In the genomic region with DNA sequence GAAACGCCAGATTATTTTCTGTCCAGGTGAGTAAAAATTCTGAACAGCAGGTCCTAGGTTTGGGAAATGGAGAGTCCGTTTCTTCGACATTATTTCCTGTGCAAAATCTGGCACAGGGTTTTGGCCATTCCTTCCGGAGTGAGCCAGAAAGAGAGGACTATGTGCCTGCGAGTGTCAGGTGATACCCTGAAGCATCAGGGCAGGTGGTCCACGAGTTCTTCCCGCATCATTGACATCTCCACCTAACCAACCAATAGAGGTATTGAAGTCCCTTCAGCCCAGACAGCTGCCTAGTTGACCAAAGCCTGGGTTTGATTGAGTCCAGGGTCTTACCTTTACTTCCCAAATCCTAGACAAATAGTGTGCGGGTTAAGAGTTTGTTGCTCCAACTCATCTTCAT, we compare ENCODE assay signal across 1 cellular context.
TF ChIP-seq lines count a peak whose summit lies in the region.

No MANE protein-coding gene starts in this region.

TF ChIP-seq in GM23338, 12 proteins besides CTCF, POLR2A, EP300 and RAD21 (continued from another document):
- TF ChIP-seq ETS1 (IDR thresholded peaks at IDR 0.05) (no peak), EZH2 (IDR thresholded peaks at IDR 0.05; ENCODE audit: low read depth, unreplicated experiment) (no peak), EZH2phosphoT487 (IDR thresholded peaks at IDR 0.05; ENCODE audit: unreplicated experiment) (no peak), ZNF331 (CRISPR knock-in tag; IDR thresholded peaks at IDR 0.05; ENCODE audit: low read depth) (no peak), ZNF114 (CRISPR knock-in tag; IDR thresholded peaks at IDR 0.05) (no peak), POLR2AphosphoS5 (IDR thresholded peaks at IDR 0.05; ENCODE audit: low read depth) (no peak), JUNB (IDR thresholded peaks at IDR 0.05; ENCODE audit: unreplicated experiment) (no peak), CREB1 (CRISPR knock-in tag; IDR thresholded peaks at IDR 0.05; ENCODE audit: low read depth) (no peak), STAT1 (IDR thresholded peaks at IDR 0.05; ENCODE audit: unreplicated experiment) (no peak), NANOG (IDR thresholded peaks at IDR 0.05; ENCODE audit: borderline replicate concordance) (no peak)
- TF ChIP-seq, protein P1, sequence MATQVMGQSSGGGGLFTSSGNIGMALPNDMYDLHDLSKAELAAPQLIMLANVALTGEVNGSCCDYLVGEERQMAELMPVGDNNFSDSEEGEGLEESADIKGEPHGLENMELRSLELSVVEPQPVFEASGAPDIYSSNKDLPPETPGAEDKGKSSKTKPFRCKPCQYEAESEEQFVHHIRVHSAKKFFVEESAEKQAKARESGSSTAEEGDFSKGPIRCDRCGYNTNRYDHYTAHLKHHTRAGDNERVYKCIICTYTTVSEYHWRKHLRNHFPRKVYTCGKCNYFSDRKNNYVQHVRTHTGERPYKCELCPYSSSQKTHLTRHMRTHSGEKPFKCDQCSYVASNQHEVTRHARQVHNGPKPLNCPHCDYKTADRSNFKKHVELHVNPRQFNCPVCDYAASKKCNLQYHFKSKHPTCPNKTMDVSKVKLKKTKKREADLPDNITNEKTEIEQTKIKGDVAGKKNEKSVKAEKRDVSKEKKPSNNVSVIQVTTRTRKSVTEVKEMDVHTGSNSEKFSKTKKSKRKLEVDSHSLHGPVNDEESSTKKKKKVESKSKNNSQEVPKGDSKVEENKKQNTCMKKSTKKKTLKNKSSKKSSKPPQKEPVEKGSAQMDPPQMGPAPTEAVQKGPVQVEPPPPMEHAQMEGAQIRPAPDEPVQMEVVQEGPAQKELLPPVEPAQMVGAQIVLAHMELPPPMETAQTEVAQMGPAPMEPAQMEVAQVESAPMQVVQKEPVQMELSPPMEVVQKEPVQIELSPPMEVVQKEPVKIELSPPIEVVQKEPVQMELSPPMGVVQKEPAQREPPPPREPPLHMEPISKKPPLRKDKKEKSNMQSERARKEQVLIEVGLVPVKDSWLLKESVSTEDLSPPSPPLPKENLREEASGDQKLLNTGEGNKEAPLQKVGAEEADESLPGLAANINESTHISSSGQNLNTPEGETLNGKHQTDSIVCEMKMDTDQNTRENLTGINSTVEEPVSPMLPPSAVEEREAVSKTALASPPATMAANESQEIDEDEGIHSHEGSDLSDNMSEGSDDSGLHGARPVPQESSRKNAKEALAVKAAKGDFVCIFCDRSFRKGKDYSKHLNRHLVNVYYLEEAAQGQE (IDR thresholded peaks at IDR 0.05; ENCODE audit: unreplicated experiment), result no peak
